ENCODE assay signal across 17 cellular contexts in genomic region chr4:113838421-113838820, GRCh38.
"Had no signal": no experiment of that assay in that cellular context is flagged by ENCODE, and none has a peak within 500 bp of the region (broad histone marks: within the 10 kb centered on the region; RNA-seq: fewer than 3 reads in every experiment).

No MANE protein-coding gene starts in this region.

- H3K27me3 ChIP-seq: gastrocnemius medialis, neural progenitor cell, right atrium auricular region, stomach, vagina had no signal

- H3K4me3 ChIP-seq: gastrocnemius medialis, left ventricle myocardium inferior, neural progenitor cell, prostate gland, right atrium auricular region, stomach, vagina had no signal

- H3K9me3 ChIP-seq: gastrocnemius medialis, left ventricle myocardium inferior, prostate gland, right atrium auricular region, stomach, vagina had no signal

- H3K4me2 ChIP-seq: neural progenitor cell had no signal

- ATAC-seq: activated T-cell treated with anti-CD3 and anti-CD28 coated beads, Interleukin-2, amount 50 U/mL, for 72 hours; esophagus mucosa; gastrocnemius medialis had no signal

- H2AFZ ChIP-seq: neural progenitor cell had no signal

- H3K4me1 ChIP-seq: gastrocnemius medialis, left ventricle myocardium inferior, neural progenitor cell, prostate gland, stomach, vagina had no signal

- H3K4me3 Mint-ChIP-seq: activated naive CD8-positive, alpha-beta T cell; activated T-cell treated with anti-CD3 and anti-CD28 coated beads, Interleukin-2, amount 50 U/mL, for 72 hours; immature natural killer cell; neural progenitor cell had no signal

- H3K27ac Mint-ChIP-seq: activated naive CD8-positive, alpha-beta T cell; activated T-cell treated with anti-CD3 and anti-CD28 coated beads, Interleukin-2, amount 50 U/mL, for 72 hours; immature natural killer cell; neural progenitor cell had no signal

- H3K36me3 Mint-ChIP-seq: activated naive CD8-positive, alpha-beta T cell; neural progenitor cell had no signal

- DNase-seq: activated CD4-positive, alpha-beta T cell treated with anti-CD3 and anti-CD28 coated beads, Interleukin-2, amount 50 U/mL, for 4 hours; activated CD4-positive, CD25-positive, alpha-beta regulatory T cell treated with anti-CD3 and anti-CD28 coated beads, Interleukin-2, amount 50 U/mL, for 72 hours; activated gamma-delta T cell treated with Interleukin-2 at 50 U/mL for 16 hours; activated T-cell treated with anti-CD3 and anti-CD28 coated beads, Interleukin-2, amount 50 U/mL, for 72 hours; effector CD8-positive, alpha-beta T cell; gastrocnemius medialis; immature natural killer cell; kidney glomerular epithelial cell; left ventricle myocardium inferior; stomach; trophoblast cell had no signal

- H3K9me3 Mint-ChIP-seq: activated T-cell treated with anti-CD3 and anti-CD28 coated beads, Interleukin-2, amount 50 U/mL, for 72 hours; immature natural killer cell; neural progenitor cell had no signal

- H3K36me3 ChIP-seq: gastrocnemius medialis, left ventricle myocardium inferior, neural progenitor cell, prostate gland, right atrium auricular region, stomach, vagina had no signal

- H3K9ac ChIP-seq: neural progenitor cell had no signal

- H3K27ac ChIP-seq: gastrocnemius medialis, left ventricle myocardium inferior, neural progenitor cell, prostate gland, right atrium auricular region, stomach, vagina had no signal

- H3K4me1 Mint-ChIP-seq: immature natural killer cell, neural progenitor cell had no signal

- H3K27me3 Mint-ChIP-seq: activated naive CD8-positive, alpha-beta T cell had no signal
